Comparison of ENCODE assay signal across 1 cellular context in genomic region chr6:143406673-143407072, GRCh38.
TF ChIP-seq lines count a peak whose summit lies in the region.

No MANE protein-coding gene starts in this region.

TF ChIP-seq in GM12878, 131 proteins besides CTCF, POLR2A, EP300 and RAD21 (continued from another document and continues in another):
- TF ChIP-seq, protein P1, sequence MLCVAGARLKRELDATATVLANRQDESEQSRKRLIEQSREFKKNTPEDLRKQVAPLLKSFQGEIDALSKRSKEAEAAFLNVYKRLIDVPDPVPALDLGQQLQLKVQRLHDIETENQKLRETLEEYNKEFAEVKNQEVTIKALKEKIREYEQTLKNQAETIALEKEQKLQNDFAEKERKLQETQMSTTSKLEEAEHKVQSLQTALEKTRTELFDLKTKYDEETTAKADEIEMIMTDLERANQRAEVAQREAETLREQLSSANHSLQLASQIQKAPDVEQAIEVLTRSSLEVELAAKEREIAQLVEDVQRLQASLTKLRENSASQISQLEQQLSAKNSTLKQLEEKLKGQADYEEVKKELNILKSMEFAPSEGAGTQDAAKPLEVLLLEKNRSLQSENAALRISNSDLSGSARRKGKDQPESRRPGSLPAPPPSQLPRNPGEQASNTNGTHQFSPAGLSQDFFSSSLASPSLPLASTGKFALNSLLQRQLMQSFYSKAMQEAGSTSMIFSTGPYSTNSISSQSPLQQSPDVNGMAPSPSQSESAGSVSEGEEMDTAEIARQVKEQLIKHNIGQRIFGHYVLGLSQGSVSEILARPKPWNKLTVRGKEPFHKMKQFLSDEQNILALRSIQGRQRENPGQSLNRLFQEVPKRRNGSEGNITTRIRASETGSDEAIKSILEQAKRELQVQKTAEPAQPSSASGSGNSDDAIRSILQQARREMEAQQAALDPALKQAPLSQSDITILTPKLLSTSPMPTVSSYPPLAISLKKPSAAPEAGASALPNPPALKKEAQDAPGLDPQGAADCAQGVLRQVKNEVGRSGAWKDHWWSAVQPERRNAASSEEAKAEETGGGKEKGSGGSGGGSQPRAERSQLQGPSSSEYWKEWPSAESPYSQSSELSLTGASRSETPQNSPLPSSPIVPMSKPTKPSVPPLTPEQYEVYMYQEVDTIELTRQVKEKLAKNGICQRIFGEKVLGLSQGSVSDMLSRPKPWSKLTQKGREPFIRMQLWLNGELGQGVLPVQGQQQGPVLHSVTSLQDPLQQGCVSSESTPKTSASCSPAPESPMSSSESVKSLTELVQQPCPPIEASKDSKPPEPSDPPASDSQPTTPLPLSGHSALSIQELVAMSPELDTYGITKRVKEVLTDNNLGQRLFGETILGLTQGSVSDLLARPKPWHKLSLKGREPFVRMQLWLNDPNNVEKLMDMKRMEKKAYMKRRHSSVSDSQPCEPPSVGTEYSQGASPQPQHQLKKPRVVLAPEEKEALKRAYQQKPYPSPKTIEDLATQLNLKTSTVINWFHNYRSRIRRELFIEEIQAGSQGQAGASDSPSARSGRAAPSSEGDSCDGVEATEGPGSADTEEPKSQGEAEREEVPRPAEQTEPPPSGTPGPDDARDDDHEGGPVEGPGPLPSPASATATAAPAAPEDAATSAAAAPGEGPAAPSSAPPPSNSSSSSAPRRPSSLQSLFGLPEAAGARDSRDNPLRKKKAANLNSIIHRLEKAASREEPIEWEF (IDR thresholded peaks at IDR 0.05; ENCODE audit: insufficient replicate concordance, low read depth, low read length), result no peak
- TF ChIP-seq SPI1 (IDR thresholded peaks at IDR 0.05; ENCODE audit: borderline replicate concordance, insufficient read depth, low read depth, low read length) (no peak), PAX8 (IDR thresholded peaks at IDR 0.05) (no peak), SREBF1 (IDR thresholded peaks at IDR 0.05; ENCODE audit: low read length) (no peak), JUND (IDR thresholded peaks at IDR 0.05; ENCODE audit: low read depth, low read length) (no peak), ZNF274 (IDR thresholded peaks at IDR 0.05; ENCODE audit: insufficient read depth, insufficient read length) (no peak), IRF4 (IDR thresholded peaks at IDR 0.05; ENCODE audit: low read depth, low read length) (no peak), RAD51 (IDR thresholded peaks at IDR 0.05) (no peak), SMAD5 (IDR thresholded peaks at IDR 0.05; ENCODE audit: low read depth) (no peak), CREM (IDR thresholded peaks at IDR 0.05; ENCODE audit: low read depth) (0 out of 2 replicates have a peak, but pooled peaks have one; percentile 23), KAT2A (conservative IDR thresholded peaks at IDR 0.05; ENCODE audit: control insufficient read depth, low read depth, low read length) (no peak), SKIL (IDR thresholded peaks at IDR 0.05; ENCODE audit: low read depth, poor library complexity, severe bottlenecking) (no peak), NFIC (IDR thresholded peaks at IDR 0.05; ENCODE audit: low read depth, low read length) (0 out of 2 replicates have a peak, but pooled peaks have one; percentile 40), KDM1A (IDR thresholded peaks at IDR 0.05; ENCODE audit: borderline replicate concordance) (no peak), FOS (IDR thresholded peaks at IDR 0.05; ENCODE audit: borderline replicate concordance, extremely low read depth, insufficient read length) (no peak), BMI1 (IDR thresholded peaks at IDR 0.05; ENCODE audit: borderline replicate concordance) (no peak), CHD2 (IDR thresholded peaks at IDR 0.05; ENCODE audit: borderline replicate concordance, low read depth, low read length) (no peak), ZBTB40 (IDR thresholded peaks at IDR 0.05; ENCODE audit: borderline replicate concordance) (no peak), ZZZ3 (IDR thresholded peaks at IDR 0.05; ENCODE audit: control insufficient read depth, insufficient read length, low read depth) (no peak)
- TF ChIP-seq, protein P2, sequence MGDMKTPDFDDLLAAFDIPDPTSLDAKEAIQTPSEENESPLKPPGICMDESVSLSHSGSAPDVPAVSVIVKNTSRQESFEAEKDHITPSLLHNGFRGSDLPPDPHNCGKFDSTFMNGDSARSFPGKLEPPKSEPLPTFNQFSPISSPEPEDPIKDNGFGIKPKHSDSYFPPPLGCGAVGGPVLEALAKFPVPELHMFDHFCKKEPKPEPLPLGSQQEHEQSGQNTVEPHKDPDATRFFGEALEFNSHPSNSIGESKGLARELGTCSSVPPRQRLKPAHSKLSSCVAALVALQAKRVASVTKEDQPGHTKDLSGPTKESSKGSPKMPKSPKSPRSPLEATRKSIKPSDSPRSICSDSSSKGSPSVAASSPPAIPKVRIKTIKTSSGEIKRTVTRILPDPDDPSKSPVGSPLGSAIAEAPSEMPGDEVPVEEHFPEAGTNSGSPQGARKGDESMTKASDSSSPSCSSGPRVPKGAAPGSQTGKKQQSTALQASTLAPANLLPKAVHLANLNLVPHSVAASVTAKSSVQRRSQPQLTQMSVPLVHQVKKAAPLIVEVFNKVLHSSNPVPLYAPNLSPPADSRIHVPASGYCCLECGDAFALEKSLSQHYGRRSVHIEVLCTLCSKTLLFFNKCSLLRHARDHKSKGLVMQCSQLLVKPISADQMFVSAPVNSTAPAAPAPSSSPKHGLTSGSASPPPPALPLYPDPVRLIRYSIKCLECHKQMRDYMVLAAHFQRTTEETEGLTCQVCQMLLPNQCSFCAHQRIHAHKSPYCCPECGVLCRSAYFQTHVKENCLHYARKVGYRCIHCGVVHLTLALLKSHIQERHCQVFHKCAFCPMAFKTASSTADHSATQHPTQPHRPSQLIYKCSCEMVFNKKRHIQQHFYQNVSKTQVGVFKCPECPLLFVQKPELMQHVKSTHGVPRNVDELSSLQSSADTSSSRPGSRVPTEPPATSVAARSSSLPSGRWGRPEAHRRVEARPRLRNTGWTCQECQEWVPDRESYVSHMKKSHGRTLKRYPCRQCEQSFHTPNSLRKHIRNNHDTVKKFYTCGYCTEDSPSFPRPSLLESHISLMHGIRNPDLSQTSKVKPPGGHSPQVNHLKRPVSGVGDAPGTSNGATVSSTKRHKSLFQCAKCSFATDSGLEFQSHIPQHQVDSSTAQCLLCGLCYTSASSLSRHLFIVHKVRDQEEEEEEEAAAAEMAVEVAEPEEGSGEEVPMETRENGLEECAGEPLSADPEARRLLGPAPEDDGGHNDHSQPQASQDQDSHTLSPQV (IDR thresholded peaks at IDR 0.05), result no peak
- TF ChIP-seq, protein P3, sequence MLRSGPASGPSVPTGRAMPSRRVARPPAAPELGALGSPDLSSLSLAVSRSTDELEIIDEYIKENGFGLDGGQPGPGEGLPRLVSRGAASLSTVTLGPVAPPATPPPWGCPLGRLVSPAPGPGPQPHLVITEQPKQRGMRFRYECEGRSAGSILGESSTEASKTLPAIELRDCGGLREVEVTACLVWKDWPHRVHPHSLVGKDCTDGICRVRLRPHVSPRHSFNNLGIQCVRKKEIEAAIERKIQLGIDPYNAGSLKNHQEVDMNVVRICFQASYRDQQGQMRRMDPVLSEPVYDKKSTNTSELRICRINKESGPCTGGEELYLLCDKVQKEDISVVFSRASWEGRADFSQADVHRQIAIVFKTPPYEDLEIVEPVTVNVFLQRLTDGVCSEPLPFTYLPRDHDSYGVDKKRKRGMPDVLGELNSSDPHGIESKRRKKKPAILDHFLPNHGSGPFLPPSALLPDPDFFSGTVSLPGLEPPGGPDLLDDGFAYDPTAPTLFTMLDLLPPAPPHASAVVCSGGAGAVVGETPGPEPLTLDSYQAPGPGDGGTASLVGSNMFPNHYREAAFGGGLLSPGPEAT (IDR thresholded peaks at IDR 0.05; ENCODE audit: low read depth), result no peak
- TF ChIP-seq, protein P4, sequence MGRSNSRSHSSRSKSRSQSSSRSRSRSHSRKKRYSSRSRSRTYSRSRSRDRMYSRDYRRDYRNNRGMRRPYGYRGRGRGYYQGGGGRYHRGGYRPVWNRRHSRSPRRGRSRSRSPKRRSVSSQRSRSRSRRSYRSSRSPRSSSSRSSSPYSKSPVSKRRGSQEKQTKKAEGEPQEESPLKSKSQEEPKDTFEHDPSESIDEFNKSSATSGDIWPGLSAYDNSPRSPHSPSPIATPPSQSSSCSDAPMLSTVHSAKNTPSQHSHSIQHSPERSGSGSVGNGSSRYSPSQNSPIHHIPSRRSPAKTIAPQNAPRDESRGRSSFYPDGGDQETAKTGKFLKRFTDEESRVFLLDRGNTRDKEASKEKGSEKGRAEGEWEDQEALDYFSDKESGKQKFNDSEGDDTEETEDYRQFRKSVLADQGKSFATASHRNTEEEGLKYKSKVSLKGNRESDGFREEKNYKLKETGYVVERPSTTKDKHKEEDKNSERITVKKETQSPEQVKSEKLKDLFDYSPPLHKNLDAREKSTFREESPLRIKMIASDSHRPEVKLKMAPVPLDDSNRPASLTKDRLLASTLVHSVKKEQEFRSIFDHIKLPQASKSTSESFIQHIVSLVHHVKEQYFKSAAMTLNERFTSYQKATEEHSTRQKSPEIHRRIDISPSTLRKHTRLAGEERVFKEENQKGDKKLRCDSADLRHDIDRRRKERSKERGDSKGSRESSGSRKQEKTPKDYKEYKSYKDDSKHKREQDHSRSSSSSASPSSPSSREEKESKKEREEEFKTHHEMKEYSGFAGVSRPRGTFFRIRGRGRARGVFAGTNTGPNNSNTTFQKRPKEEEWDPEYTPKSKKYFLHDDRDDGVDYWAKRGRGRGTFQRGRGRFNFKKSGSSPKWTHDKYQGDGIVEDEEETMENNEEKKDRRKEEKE (IDR thresholded peaks at IDR 0.05), result no peak
- TF ChIP-seq, protein P5, sequence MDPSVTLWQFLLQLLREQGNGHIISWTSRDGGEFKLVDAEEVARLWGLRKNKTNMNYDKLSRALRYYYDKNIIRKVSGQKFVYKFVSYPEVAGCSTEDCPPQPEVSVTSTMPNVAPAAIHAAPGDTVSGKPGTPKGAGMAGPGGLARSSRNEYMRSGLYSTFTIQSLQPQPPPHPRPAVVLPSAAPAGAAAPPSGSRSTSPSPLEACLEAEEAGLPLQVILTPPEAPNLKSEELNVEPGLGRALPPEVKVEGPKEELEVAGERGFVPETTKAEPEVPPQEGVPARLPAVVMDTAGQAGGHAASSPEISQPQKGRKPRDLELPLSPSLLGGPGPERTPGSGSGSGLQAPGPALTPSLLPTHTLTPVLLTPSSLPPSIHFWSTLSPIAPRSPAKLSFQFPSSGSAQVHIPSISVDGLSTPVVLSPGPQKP (IDR thresholded peaks at IDR 0.05; ENCODE audit: low read depth, low read length), result no peak
- TF ChIP-seq, protein P6, sequence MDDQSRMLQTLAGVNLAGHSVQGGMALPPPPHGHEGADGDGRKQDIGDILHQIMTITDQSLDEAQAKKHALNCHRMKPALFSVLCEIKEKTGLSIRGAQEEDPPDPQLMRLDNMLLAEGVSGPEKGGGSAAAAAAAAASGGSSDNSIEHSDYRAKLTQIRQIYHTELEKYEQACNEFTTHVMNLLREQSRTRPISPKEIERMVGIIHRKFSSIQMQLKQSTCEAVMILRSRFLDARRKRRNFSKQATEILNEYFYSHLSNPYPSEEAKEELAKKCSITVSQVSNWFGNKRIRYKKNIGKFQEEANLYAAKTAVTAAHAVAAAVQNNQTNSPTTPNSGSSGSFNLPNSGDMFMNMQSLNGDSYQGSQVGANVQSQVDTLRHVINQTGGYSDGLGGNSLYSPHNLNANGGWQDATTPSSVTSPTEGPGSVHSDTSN (IDR thresholded peaks at IDR 0.05; ENCODE audit: insufficient replicate concordance, low read depth, low read length), result no peak
